Comparison of ENCODE assay signal across 17 cellular contexts in genomic region chr6:48977573-48977972, GRCh38.
DNase-seq lines count a peak whose midpoint lies in the region; FAIRE-seq and TF ChIP-seq lines count a peak whose summit lies in the region.
"Had no signal": no experiment of that assay in that cellular context is flagged by ENCODE, and none has a peak within 500 bp of the region (broad histone marks: within the 10 kb centered on the region; RNA-seq: fewer than 3 reads in every experiment).

No MANE protein-coding gene starts in this region.

- H3K27me3 ChIP-seq in osteoblast (ENCODE audit: insufficient read depth, low read length) = no peaks in the 10 kb centered on the region

- H3K79me2 ChIP-seq in osteoblast (ENCODE audit: insufficient read depth, low read length) (no peaks in the 10 kb centered on the region), OCI-LY7 (ENCODE audit: insufficient read depth, low read depth, low read length) (no peaks in the 10 kb centered on the region)

- H2AFZ ChIP-seq in osteoblast (ENCODE audit: low read length) (no peak overlapping the region), OCI-LY7 (ENCODE audit: low read length) (no peak overlapping the region)
- H2AFZ ChIP-seq: GM23338 had no signal

- H3K27ac Mint-ChIP-seq in HFFc6 = peak overlapping the region; percentile 19
- H3K27ac Mint-ChIP-seq: CD4-positive, alpha-beta memory T cell; GM23338; H9 had no signal

- H3K27ac ChIP-seq in epithelial cell of prostate = peak overlapping the region; percentile 5
- H3K27ac ChIP-seq in osteoblast (ENCODE audit: low read depth, low read length) = no peak overlapping the region
- no peak overlapping the region for H3K27ac ChIP-seq in OCI-LY7 (ENCODE audit: low read depth, low read length, poor library complexity, severe bottlenecking)

- no peak for FAIRE-seq in D721Med (lab: Jason Lieb, UNC)
- FAIRE-seq: GM12878, GM19239 had no signal

- POLR2A ChIA-PET in OCI-LY7 (lab: Charles Lee) = no interaction called here

- H3K4me2 ChIP-seq in osteoblast (ENCODE audit: insufficient read depth, low read length) = no peak overlapping the region
- no peak overlapping the region for H3K4me2 ChIP-seq in OCI-LY7 (ENCODE audit: low read length)
- H3K4me2 ChIP-seq: GM23338 had no signal

- TF ChIP-seq CTCF in HFFc6 (IDR thresholded peaks at IDR 0.05) (no peak), osteoblast (IDR thresholded peaks at IDR 0.05; ENCODE audit: extremely low read depth, low read depth, low read length) (no peak), D721Med (IDR thresholded peaks at IDR 0.05; ENCODE audit: insufficient read depth, missing control alignments) (no peak), OCI-LY7 (conservative IDR thresholded peaks at IDR 0.05; ENCODE audit: low read length) (no peak)

- no TSS peak for BruUV-seq in OCI-LY7 (replicated peaks; lab: Mats Ljungman, UMichigan)

- H3K27me3 Mint-ChIP-seq in HFFc6 (ENCODE audit: insufficient read depth) = no peaks in the 10 kb centered on the region; the same call in 1 of the 2 replicates
- H3K27me3 Mint-ChIP-seq: CD4-positive, alpha-beta memory T cell had no signal

- H3K4me1 ChIP-seq in osteoblast (ENCODE audit: insufficient read depth, low read length) (no peaks in the 10 kb centered on the region), OCI-LY7 (ENCODE audit: insufficient read depth, low read length, poor library complexity, severe bottlenecking) (no peaks in the 10 kb centered on the region)

- H3K9me2 ChIP-seq in OCI-LY7 (ENCODE audit: insufficient read depth, low read length) = no peaks in the 10 kb centered on the region

- H4K20me1 ChIP-seq in osteoblast (ENCODE audit: insufficient read depth, low read length) (no peaks in the 10 kb centered on the region), OCI-LY7 (ENCODE audit: insufficient read depth, low read length) (no peaks in the 10 kb centered on the region)

- H3K4me3 Mint-ChIP-seq in HFFc6 = no peak overlapping the region
- H3K4me3 Mint-ChIP-seq: CD4-positive, alpha-beta memory T cell; GM23338; H9 had no signal

- H3K36me3 ChIP-seq in osteoblast (ENCODE audit: insufficient read depth, low read length) (no peaks in the 10 kb centered on the region), OCI-LY7 (ENCODE audit: insufficient read depth, low read length) (no peaks in the 10 kb centered on the region)

- H3K36me3 Mint-ChIP-seq in HFFc6 (ENCODE audit: low read depth) = peaks cover 1% of the 10 kb centered on the region
- H3K36me3 Mint-ChIP-seq: CD4-positive, alpha-beta memory T cell had no signal

- no peaks in the 10 kb centered on the region for H3K9me3 ChIP-seq in osteoblast (ENCODE audit: low read depth, low read length)
- no peaks in the 10 kb centered on the region for H3K9me3 ChIP-seq in OCI-LY7 (ENCODE audit: low read length)

- H3K9me3 Mint-ChIP-seq in HFFc6 = peaks cover 2% of the 10 kb centered on the region

- H3K4me3 ChIP-seq in osteoblast (ENCODE audit: insufficient read depth, low read length) = no peak overlapping the region
- no peak overlapping the region for H3K4me3 ChIP-seq in OCI-LY7 (ENCODE audit: low read depth, low read length, poor library complexity, severe bottlenecking)
- H3K4me3 ChIP-seq: GM12878, GM23338 had no signal

- intact Hi-C loops in OCI-LY7 (cut with micrococcal nuclease; ENCODE audit: unreplicated experiment) = no loop called here

- no peak for DNase-seq in HFFc6
- no peak for DNase-seq in epithelial cell of prostate (ENCODE audit: low read depth, low spot score)
- peak; percentile 38 for DNase-seq in osteoblast (ENCODE audit: insufficient read length, low spot score, missing footprints)
- DNase-seq in D721Med (ENCODE audit: insufficient read length, low spot score) = no peak
- DNase-seq in OCI-LY7 (ENCODE audit: low spot score) = no peak
- no peak for DNase-seq in stimulated activated CD4-positive, alpha-beta T cell treated with anti-CD3 and anti-CD28 coated beads, Interleukin-12 subunit alpha, Interleukin-12 subunit beta, amount 100 ng/mL, for 4 hours
- DNase-seq: C1 segment of cervical spinal cord; Calu3; CD4-positive, alpha-beta memory T cell; COR-L47; DMS153; DND-41; GDM1; H9 had no signal

- peaks cover 9% of the 10 kb centered on the region for H3K4me1 Mint-ChIP-seq in HFFc6 (ENCODE audit: low read depth)
- H3K4me1 Mint-ChIP-seq: CD4-positive, alpha-beta memory T cell; GM23338; H9 had no signal

- CTCF ChIA-PET in OCI-LY7 (lab: Charles Lee; ENCODE audit: unreplicated experiment) = no interaction called here
